Comparison of ENCODE assay signal across 8 cellular contexts in the genomic region with DNA sequence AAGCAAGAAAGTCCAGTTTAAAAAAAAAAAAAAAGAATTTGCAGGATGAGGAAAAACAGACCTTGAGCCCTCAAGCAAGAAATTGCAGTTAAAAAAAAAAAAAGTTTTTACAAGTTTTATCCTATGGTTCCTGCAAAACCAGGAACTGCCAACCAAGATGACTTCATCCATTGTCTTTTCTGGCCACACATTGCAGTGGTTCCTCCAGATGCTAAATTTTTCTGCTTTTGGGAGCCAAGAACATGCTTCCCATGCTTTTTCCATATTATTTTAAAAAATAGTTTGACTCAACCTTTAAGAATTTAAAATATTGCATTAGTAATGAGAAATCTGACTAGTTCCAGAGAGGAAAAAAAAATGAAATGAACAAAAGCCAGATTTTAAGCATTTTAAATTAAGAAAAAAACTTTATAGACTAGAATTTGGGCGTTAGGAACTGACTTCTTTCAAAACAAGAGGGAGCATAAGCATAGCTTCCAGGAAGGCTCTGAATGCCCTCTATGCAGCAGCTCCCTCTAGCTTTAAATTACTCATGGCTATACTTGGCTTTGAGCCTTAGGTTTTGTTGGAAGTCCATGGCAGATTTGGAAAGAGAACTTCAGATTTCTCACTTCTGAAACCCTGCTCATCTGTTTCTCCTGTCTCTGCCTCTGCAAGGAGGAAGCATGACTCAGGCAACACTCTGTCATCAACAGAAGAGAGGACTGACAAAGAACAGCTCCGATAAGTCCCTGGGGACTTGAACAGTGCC.
DNase-seq lines count a peak whose midpoint lies in the region; TF ChIP-seq lines count a peak whose summit lies in the region.

No MANE protein-coding gene starts in this region.

- no peak overlapping the region for H3K27ac Mint-ChIP-seq in activated CD4-positive, alpha-beta memory T cell treated with anti-CD3 and anti-CD28 coated beads, Interleukin-2, amount 10 ng/mL, durations not matched to agents 7 days and 5 days
- no peak overlapping the region for H3K27ac Mint-ChIP-seq in activated CD4-positive, alpha-beta memory T cell treated with anti-CD3 and anti-CD28 coated beads for 36 hours
- no peak overlapping the region for H3K27ac Mint-ChIP-seq in glutamatergic neuron (ENCODE audit: unreplicated experiment)

- H3K9me3 ChIP-seq in mesodermal cell (ENCODE audit: control insufficient read depth, low read length) (no peaks in the 10 kb centered on the region), uterus (no peaks in the 10 kb centered on the region)

- H3K27ac ChIP-seq in mesodermal cell (ENCODE audit: low read depth, low read length, severe bottlenecking) (peak overlapping the region; percentile 90), uterus (peak overlapping the region in 1 of 2 donors; percentile 2)

- H3K4me3 ChIP-seq in cardiac fibroblast (replicated peaks in 1 of 2; ENCODE audit: low read depth in 2 of 2, low read length in 2 of 2) (no peak overlapping the region), mesodermal cell (ENCODE audit: extremely low read depth, insufficient read depth, low read length, poor library complexity, severe bottlenecking) (no peak overlapping the region), uterus (no peak overlapping the region)

- H3K4me1 ChIP-seq in mesodermal cell (ENCODE audit: control insufficient read depth, insufficient read depth, low read length, poor library complexity, severe bottlenecking) (peaks cover 17% of the 10 kb centered on the region), uterus (no peaks in the 10 kb centered on the region)

- WGBS in mesodermal cell (ENCODE audit: insufficient coverage in 2 of 2), 2 experiments, result 50 to 76% methylated on average over 1 to 2 of the region's 2 CpGs

- peak overlapping the region; percentile 37 for H3K4me3 Mint-ChIP-seq in activated CD4-positive, alpha-beta memory T cell treated with anti-CD3 and anti-CD28 coated beads, Interleukin-2, amount 10 ng/mL, durations not matched to agents 7 days and 5 days
- no peak overlapping the region for H3K4me3 Mint-ChIP-seq in activated CD4-positive, alpha-beta memory T cell treated with anti-CD3 and anti-CD28 coated beads for 36 hours
- no peak overlapping the region for H3K4me3 Mint-ChIP-seq in glutamatergic neuron (ENCODE audit: unreplicated experiment)

- no peaks in the 10 kb centered on the region for H3K27me3 ChIP-seq in uterus

- intact Hi-C loops in activated CD4-positive, alpha-beta memory T cell treated with anti-CD3 and anti-CD28 coated beads for 36 hours (cut with micrococcal nuclease), result no loop called here
- intact Hi-C loops in uterus (cut with DNase I; ENCODE audit: low total_unique reads), result no loop called here

- CTCF ChIA-PET in activated CD4-positive, alpha-beta memory T cell treated with anti-CD3 and anti-CD28 coated beads, Interleukin-2, amount 10 ng/mL, durations not matched to agents 7 days and 5 days (lab: Charles Lee), result interaction anchor here (0.8 to 1.2 kb wide), 3 partner anchors 59 to 184 kb away, joined by 3 to 5 read pairs (median 3); no protein-coding TSS in a partner anchor
- CTCF ChIA-PET in activated CD4-positive, alpha-beta memory T cell treated with anti-CD3 and anti-CD28 coated beads for 36 hours (lab: Charles Lee), result interaction anchor here (1.0 to 1.2 kb wide), 2 partner anchors 39 to 115 kb away, joined by 3 to 5 read pairs; no protein-coding TSS in a partner anchor

- POLR2A ChIA-PET in activated CD4-positive, alpha-beta memory T cell treated with anti-CD3 and anti-CD28 coated beads, Interleukin-2, amount 10 ng/mL, durations not matched to agents 7 days and 5 days (lab: Charles Lee), result interaction anchor here (1.0 to 1.4 kb wide), 2 partner anchors 40 to 137 kb away, joined by 3 to 6 read pairs; a partner anchor contains a TSS
- POLR2A ChIA-PET in activated CD4-positive, alpha-beta memory T cell treated with anti-CD3 and anti-CD28 coated beads for 36 hours (lab: Charles Lee), result interaction anchor here (1.1 kb wide), 1 partner anchor 136 kb away, joined by 3 read pairs; a partner anchor contains a TSS

- DNase-seq in activated CD4-positive, alpha-beta memory T cell treated with anti-CD3 and anti-CD28 coated beads, Interleukin-2, amount 10 ng/mL, durations not matched to agents 7 days and 5 days, result no peak
- no peak for DNase-seq in activated CD4-positive, alpha-beta memory T cell treated with anti-CD3 and anti-CD28 coated beads for 36 hours
- DNase-seq in Kasumi-1 (lab: John Stamatoyannopoulos, UW) (peak; percentile 73 to 81), cardiac fibroblast (ENCODE audit: low read depth in 2 of 2) (peak; percentile 90 to 95), GM19240 (ENCODE audit: insufficient read length, low spot score) (no peak), glutamatergic neuron (no peak), uterus (no peak)

- TF ChIP-seq POLR2A in uterus (IDR thresholded peaks at IDR 0.05), result no peak

- H3K36me3 Mint-ChIP-seq in activated CD4-positive, alpha-beta memory T cell treated with anti-CD3 and anti-CD28 coated beads, Interleukin-2, amount 10 ng/mL, durations not matched to agents 7 days and 5 days (ENCODE audit: low read depth), result no peaks in the 10 kb centered on the region
- peaks cover 2% of the 10 kb centered on the region for H3K36me3 Mint-ChIP-seq in activated CD4-positive, alpha-beta memory T cell treated with anti-CD3 and anti-CD28 coated beads for 36 hours
- no peaks in the 10 kb centered on the region for H3K36me3 Mint-ChIP-seq in glutamatergic neuron (ENCODE audit: unreplicated experiment)

- H3K4me1 Mint-ChIP-seq in activated CD4-positive, alpha-beta memory T cell treated with anti-CD3 and anti-CD28 coated beads, Interleukin-2, amount 10 ng/mL, durations not matched to agents 7 days and 5 days, result peaks cover 17% of the 10 kb centered on the region
- H3K4me1 Mint-ChIP-seq in activated CD4-positive, alpha-beta memory T cell treated with anti-CD3 and anti-CD28 coated beads for 36 hours (ENCODE audit: low read depth), result peaks cover 21% of the 10 kb centered on the region
- H3K4me1 Mint-ChIP-seq in glutamatergic neuron (ENCODE audit: low read depth, unreplicated experiment), result no peaks in the 10 kb centered on the region

- H3K9me3 Mint-ChIP-seq in activated CD4-positive, alpha-beta memory T cell treated with anti-CD3 and anti-CD28 coated beads, Interleukin-2, amount 10 ng/mL, durations not matched to agents 7 days and 5 days, result peaks cover 8% of the 10 kb centered on the region
- peaks cover 10% of the 10 kb centered on the region for H3K9me3 Mint-ChIP-seq in activated CD4-positive, alpha-beta memory T cell treated with anti-CD3 and anti-CD28 coated beads for 36 hours
- H3K9me3 Mint-ChIP-seq in glutamatergic neuron (ENCODE audit: unreplicated experiment), result no peaks in the 10 kb centered on the region

- H3K36me3 ChIP-seq in mesodermal cell (ENCODE audit: control insufficient read depth, insufficient read depth, low read length) (no peaks in the 10 kb centered on the region), uterus (no peaks in the 10 kb centered on the region)

- TF ChIP-seq CTCF in cardiac fibroblast (IDR thresholded peaks at IDR 0.05; ENCODE audit: low read depth, low read length) (peak; percentile 6), glutamatergic neuron (IDR thresholded peaks at IDR 0.05; ENCODE audit: partially characterized antibody, unreplicated experiment) (no peak), uterus (IDR thresholded peaks at IDR 0.05) (no peak)

- peaks cover 5% of the 10 kb centered on the region for H3K27me3 Mint-ChIP-seq in activated CD4-positive, alpha-beta memory T cell treated with anti-CD3 and anti-CD28 coated beads, Interleukin-2, amount 10 ng/mL, durations not matched to agents 7 days and 5 days
- H3K27me3 Mint-ChIP-seq in activated CD4-positive, alpha-beta memory T cell treated with anti-CD3 and anti-CD28 coated beads for 36 hours, result peaks cover 3% of the 10 kb centered on the region
- no peaks in the 10 kb centered on the region for H3K27me3 Mint-ChIP-seq in glutamatergic neuron (ENCODE audit: unreplicated experiment)

Comparison
In these comparisons a context has a peak if more than half of its experiments do, and no peak if none do; other contexts are left out.
1. DNase-seq: peak in Kasumi-1 (2 of 2) and cardiac fibroblast (2 of 2); none in activated CD4-positive, alpha-beta memory T cell treated with anti-CD3 and anti-CD28 coated beads, Interleukin-2, amount 10 ng/mL, durations not matched to agents 7 days and 5 days (single experiment), activated CD4-positive, alpha-beta memory T cell treated with anti-CD3 and anti-CD28 coated beads for 36 hours (single experiment), GM19240 (single experiment), glutamatergic neuron (single experiment) and uterus (0 of 2).